Comparison of ENCODE assay signal across 25 cellular contexts in the genomic region with DNA sequence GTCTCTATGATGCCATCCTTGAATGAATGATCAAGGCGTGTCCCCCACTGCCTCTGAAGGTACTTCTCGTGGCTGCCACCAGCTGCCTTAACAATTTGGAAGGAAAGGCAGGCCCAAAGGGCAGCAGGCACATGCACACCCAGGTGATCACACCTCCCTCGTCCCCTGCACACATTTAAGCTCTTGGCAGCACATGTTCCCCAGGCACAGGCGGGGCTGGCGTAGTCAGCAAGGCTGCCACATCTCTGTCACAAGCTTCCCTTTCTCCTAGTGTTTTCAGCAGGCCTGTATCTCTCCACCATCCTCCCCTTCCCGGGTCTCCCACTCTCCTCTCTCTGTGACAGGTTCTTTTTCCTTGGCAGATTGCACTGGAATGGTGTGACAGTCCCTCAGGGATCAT.
DNase-seq lines count a peak whose midpoint lies in the region; ATAC-seq and TF ChIP-seq lines count a peak whose summit lies in the region.
"Had no signal": no experiment of that assay in that cellular context is flagged by ENCODE, and none has a peak within 500 bp of the region (broad histone marks: within the 10 kb centered on the region; RNA-seq: fewer than 3 reads in every experiment).

No MANE protein-coding gene starts in this region.

- no peak overlapping the region for H3K4me3 Mint-ChIP-seq in neural crest cell
- H3K4me3 Mint-ChIP-seq: B cell; CD8-positive, alpha-beta T cell had no signal

- H3K27ac Mint-ChIP-seq in neural crest cell (ENCODE audit: unreplicated experiment), result peak overlapping the region; percentile 6
- H3K27ac Mint-ChIP-seq: B cell; CD8-positive, alpha-beta T cell had no signal

- peaks cover 15% of the 10 kb centered on the region for H3K27me3 Mint-ChIP-seq in neural crest cell (ENCODE audit: low read depth)

- no peaks in the 10 kb centered on the region for H3K27me3 ChIP-seq in prostate gland (replicated peaks; ENCODE audit: insufficient read depth)

- intact Hi-C loops in prostate gland (cut with DNase I), result no loop called here

- in situ Hi-C loops in GM13976 (cut with MboI; ENCODE audit: low sequenced_read_pairs, unreplicated experiment), result no loop called here

- TF ChIP-seq CTCF in neural crest cell (conservative IDR thresholded peaks at IDR 0.05), result no peak
- TF ChIP-seq CTCF in prostate gland (IDR thresholded peaks at IDR 0.05), result no peak
- TF ChIP-seq CTCF in GM13976 (IDR thresholded peaks at IDR 0.05; ENCODE audit: borderline replicate concordance, control extremely low read depth, extremely low read depth, insufficient read depth, missing control alignments), result no peak

- TF ChIP-seq POLR2A in prostate gland (IDR thresholded peaks at IDR 0.05), result no peak

- H3K9me3 Mint-ChIP-seq in neural crest cell, result no peaks in the 10 kb centered on the region
- H3K9me3 Mint-ChIP-seq: CD8-positive, alpha-beta T cell had no signal

- no peak for ATAC-seq in HG03025 (IDR thresholded peaks at IDR 0.05; ENCODE audit: low FRiP score, unreplicated experiment)
- ATAC-seq: CD8-positive, alpha-beta T cell; GM12878; HCT116 had no signal

- peak; percentile 6 for DNase-seq in NCI-H2171 treated with DMSO at 0.1 percent for 48 hours (lab: John Stamatoyannopoulos, UW)
- no peak for DNase-seq in NCI-H2171 (lab: John Stamatoyannopoulos, UW)
- peak; percentile 12 for DNase-seq in cerebellum (ENCODE audit: low spot score)
- DNase-seq in neural crest cell (ENCODE audit: low read depth, low spot score), result no peak
- no peak for DNase-seq in prostate gland (ENCODE audit: low spot score)
- DNase-seq in GM13976 (ENCODE audit: low spot score), result no peak
- DNase-seq: CD8-positive, alpha-beta T cell; DMS 273 treated with DMSO at 0.1 percent for 48 hours; DMS79; EL; GDM1; GOT3; KG1; MG63; NCI-H1694; NCI-H2029 treated with DMSO at 0.1 percent for 48 hours; NCI-H345; NCI-H510A treated with DMSO at 0.1 percent for 48 hours; SK-N-SH had no signal

- H3K36me3 Mint-ChIP-seq in neural crest cell (ENCODE audit: low read depth), result no peaks in the 10 kb centered on the region
- H3K36me3 Mint-ChIP-seq: CD8-positive, alpha-beta T cell had no signal

- no peaks in the 10 kb centered on the region for H3K36me3 ChIP-seq in prostate gland
- H3K36me3 ChIP-seq: MG63 had no signal

- H3K9me3 ChIP-seq in prostate gland, result no peaks in the 10 kb centered on the region
- H3K9me3 ChIP-seq: MG63, SK-N-SH had no signal

- 76% methylated on average over 6 of the region's 6 CpGs for WGBS in prostate gland

- H3K4me1 Mint-ChIP-seq in neural crest cell, result no peaks in the 10 kb centered on the region
- H3K4me1 Mint-ChIP-seq: B cell had no signal

- H3K4me1 ChIP-seq in prostate gland (replicated peaks), result no peaks in the 10 kb centered on the region

- no peak overlapping the region for H3K27ac ChIP-seq in prostate gland
- H3K27ac ChIP-seq: 22Rv1, C4-2B had no signal

- no peak overlapping the region for H3K4me3 ChIP-seq in prostate gland
- H3K4me3 ChIP-seq: GM12878, MG63 had no signal

Comparison
In these comparisons a context has a peak if more than half of its experiments do, and no peak if none do; other contexts are left out.
1. DNase-seq: peak in NCI-H2171 treated with DMSO at 0.1 percent for 48 hours (single experiment) and cerebellum (single experiment); none in NCI-H2171 (single experiment), neural crest cell (single experiment), prostate gland (single experiment) and GM13976 (single experiment).